Comparison of ENCODE assay signal across 7 cellular contexts in the genomic region with DNA sequence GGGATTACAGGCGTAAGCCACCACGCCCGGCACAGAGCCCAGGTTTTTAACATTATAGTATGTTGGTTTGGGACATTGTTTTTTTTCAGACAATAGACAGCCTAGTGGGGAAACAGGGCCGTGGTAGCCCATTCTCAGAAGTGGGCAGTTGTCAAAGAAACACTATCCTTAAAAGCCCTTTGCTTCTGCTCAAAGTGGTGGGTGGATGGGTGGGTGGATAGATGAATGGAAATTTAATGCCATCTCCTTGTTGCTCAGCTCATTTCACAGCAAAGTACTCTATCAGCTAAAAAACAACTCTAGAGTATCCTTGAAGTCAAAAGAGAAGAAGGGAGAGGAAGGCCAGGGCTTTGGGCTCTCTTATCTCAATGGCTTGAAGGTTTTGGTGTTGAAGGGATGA.
"Had no signal": no experiment of that assay in that cellular context is flagged by ENCODE, and none has a peak within 500 bp of the region (broad histone marks: within the 10 kb centered on the region; RNA-seq: fewer than 3 reads in every experiment).

No MANE protein-coding gene starts in this region.

- FAIRE-seq: HepG2, HTR-8/SVneo had no signal

- H3K4me2 ChIP-seq: KMS-11 had no signal

- ATAC-seq: HepG2 had no signal

- DNase-seq: IMR-90, KBM-7, KG1 had no signal

- H3K27ac ChIP-seq: HL-60, KMS-11 had no signal

- H3K9ac ChIP-seq: KMS-11 had no signal
